ENCODE assay signal across 19 cellular contexts in the genomic region with DNA sequence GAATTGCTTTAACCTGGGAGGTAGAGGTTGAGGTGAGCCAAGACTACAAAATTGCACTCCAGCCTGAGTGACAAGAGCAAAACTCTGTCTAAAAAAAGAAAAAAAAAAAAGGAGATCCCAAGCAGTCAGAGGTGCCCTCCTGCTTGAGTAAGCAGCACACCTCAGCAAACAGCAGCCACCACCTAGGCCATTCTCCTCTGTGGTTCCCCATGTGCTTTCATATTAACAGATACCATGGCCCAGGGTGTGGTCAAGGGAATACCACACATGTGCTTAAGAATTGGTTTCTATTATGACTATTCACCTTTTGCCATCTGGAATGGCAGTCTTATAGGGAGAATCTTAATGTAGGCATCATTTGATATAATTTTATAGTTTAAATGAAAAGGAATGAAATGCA. TPM values are rescaled to one million over a fixed set of nuclear protein-coding genes. Genes with fewer than 3 reads are reported as not detected.
DNase-seq lines count a peak whose midpoint lies in the region; ATAC-seq, FAIRE-seq and TF ChIP-seq lines count a peak whose summit lies in the region.
"Had no signal": no experiment of that assay in that cellular context is flagged by ENCODE, and none has a peak within 500 bp of the region (broad histone marks: within the 10 kb centered on the region; RNA-seq: fewer than 3 reads in every experiment).

No MANE protein-coding gene starts in this region.

- no peaks in the 10 kb centered on the region for H3K9me3 ChIP-seq in astrocyte (ENCODE audit: insufficient read depth, low read depth, low read length)
- H3K9me3 ChIP-seq: BLaER1, HAP-1 had no signal

- H3K9ac ChIP-seq in astrocyte (ENCODE audit: low read length) = no peak overlapping the region
- H3K9ac ChIP-seq: BLaER1 had no signal

- no peaks in the 10 kb centered on the region for H3K4me1 Mint-ChIP-seq in activated naive CD4-positive, alpha-beta T cell treated with anti-CD3 and anti-CD28 coated beads for 36 hours (ENCODE audit: low read depth)
- H3K4me1 Mint-ChIP-seq in GM23338 (no peaks in the 10 kb centered on the region), astrocyte (ENCODE audit: low read depth, unreplicated experiment) (peaks cover 31% of the 10 kb centered on the region)
- H3K4me1 Mint-ChIP-seq in stimulated activated effector memory CD8-positive, alpha-beta T cell treated with anti-CD3 and anti-CD28 coated beads, Interleukin-12 subunit alpha, Interleukin-12 subunit beta, amount 100 ng/mL, for 72 hours = no peaks in the 10 kb centered on the region

- 0 out of 2 replicates have a peak, but pooled peaks cover 3% of the 10 kb centered on the region for H3F3A ChIP-seq in GM23338 (replicated peaks; ENCODE audit: low read depth)

- H3K4me2 ChIP-seq in GM23338 (no peak overlapping the region), astrocyte (ENCODE audit: low read length) (no peak overlapping the region)
- H3K4me2 ChIP-seq: BLaER1 had no signal

- H3K4me3 Mint-ChIP-seq in activated naive CD4-positive, alpha-beta T cell treated with anti-CD3 and anti-CD28 coated beads for 36 hours = no peak overlapping the region
- H3K4me3 Mint-ChIP-seq in GM23338 = no peak overlapping the region
- H3K4me3 Mint-ChIP-seq in astrocyte (ENCODE audit: unreplicated experiment) = no peak overlapping the region
- H3K4me3 Mint-ChIP-seq in stimulated activated effector memory CD8-positive, alpha-beta T cell treated with anti-CD3 and anti-CD28 coated beads, Interleukin-12 subunit alpha, Interleukin-12 subunit beta, amount 100 ng/mL, for 72 hours = no peak overlapping the region
- H3K4me3 Mint-ChIP-seq: CD8-positive, alpha-beta memory T cell had no signal

- H3K9me3 Mint-ChIP-seq in activated naive CD4-positive, alpha-beta T cell treated with anti-CD3 and anti-CD28 coated beads, Interleukin-2, amount 50 U/mL, for 72 hours = no peaks in the 10 kb centered on the region
- no peaks in the 10 kb centered on the region for H3K9me3 Mint-ChIP-seq in activated naive CD4-positive, alpha-beta T cell treated with anti-CD3 and anti-CD28 coated beads for 36 hours
- no peaks in the 10 kb centered on the region for H3K9me3 Mint-ChIP-seq in GM23338
- no peaks in the 10 kb centered on the region for H3K9me3 Mint-ChIP-seq in astrocyte (ENCODE audit: unreplicated experiment)
- H3K9me3 Mint-ChIP-seq in stimulated activated effector memory CD8-positive, alpha-beta T cell treated with anti-CD3 and anti-CD28 coated beads, Interleukin-12 subunit alpha, Interleukin-12 subunit beta, amount 100 ng/mL, for 72 hours = no peaks in the 10 kb centered on the region
- H3K9me3 Mint-ChIP-seq: CD8-positive, alpha-beta memory T cell had no signal

- H3K27me3 Mint-ChIP-seq in activated naive CD4-positive, alpha-beta T cell treated with anti-CD3 and anti-CD28 coated beads for 36 hours (ENCODE audit: low read depth) = no peaks in the 10 kb centered on the region
- peaks cover 6% of the 10 kb centered on the region for H3K27me3 Mint-ChIP-seq in GM23338 (ENCODE audit: insufficient read depth, low read depth, poor library complexity)
- H3K27me3 Mint-ChIP-seq in astrocyte (ENCODE audit: low read depth, unreplicated experiment) = no peaks in the 10 kb centered on the region
- H3K27me3 Mint-ChIP-seq: CD8-positive, alpha-beta memory T cell had no signal

- H3K36me3 ChIP-seq in GM23338 (ENCODE audit: insufficient read depth) (peaks cover 21% of the 10 kb centered on the region; the same call in 1 of the 2 replicates), astrocyte (ENCODE audit: insufficient read depth, low read length) (peaks cover 17% of the 10 kb centered on the region)

- H4K20me1 ChIP-seq in GM23338 (replicated peaks; ENCODE audit: insufficient read depth) (peaks cover 23% of the 10 kb centered on the region; the same call in 1 of the 2 replicates), astrocyte (ENCODE audit: insufficient read depth, low read length) (peaks cover 65% of the 10 kb centered on the region)

- H3K79me2 ChIP-seq in GM23338 (replicated peaks; ENCODE audit: insufficient read depth) = peaks cover 22% of the 10 kb centered on the region; the same call in 1 of the 2 replicates
- peaks cover 14% of the 10 kb centered on the region for H3K79me2 ChIP-seq in astrocyte (ENCODE audit: insufficient read depth, low read length)

- no peak overlapping the region for H2AFZ ChIP-seq in GM23338
- H2AFZ ChIP-seq in astrocyte (ENCODE audit: low read depth, low read length) = no peak overlapping the region

- H3K4me3 ChIP-seq in GM23338 (no peak overlapping the region), astrocyte (ENCODE audit: insufficient read depth, low read depth, low read length) (no peak overlapping the region)
- H3K4me3 ChIP-seq: BLaER1, GM12878, HAP-1 had no signal

- H3K27ac Mint-ChIP-seq in activated naive CD4-positive, alpha-beta T cell treated with anti-CD3 and anti-CD28 coated beads, Interleukin-2, amount 50 U/mL, for 72 hours = peak overlapping the region; percentile 40 to 71
- no peak overlapping the region for H3K27ac Mint-ChIP-seq in activated naive CD4-positive, alpha-beta T cell treated with anti-CD3 and anti-CD28 coated beads for 36 hours
- H3K27ac Mint-ChIP-seq in GM23338 (no peak overlapping the region), astrocyte (ENCODE audit: unreplicated experiment) (peak overlapping the region; percentile 47)
- H3K27ac Mint-ChIP-seq in stimulated activated effector memory CD8-positive, alpha-beta T cell treated with anti-CD3 and anti-CD28 coated beads, Interleukin-12 subunit alpha, Interleukin-12 subunit beta, amount 100 ng/mL, for 72 hours = peak overlapping the region; percentile 63

- H3K9me2 ChIP-seq in GM23338 (ENCODE audit: insufficient read depth) = no peaks in the 10 kb centered on the region

- CTCF ChIA-PET in activated naive CD4-positive, alpha-beta T cell treated with anti-CD3 and anti-CD28 coated beads for 36 hours (lab: Charles Lee) = no interaction called here

- no peak for ATAC-seq in activated naive CD4-positive, alpha-beta T cell treated with anti-CD3 and anti-CD28 coated beads, Interleukin-2, amount 50 U/mL, for 72 hours
- ATAC-seq in GM23338 = no peak
- ATAC-seq in stimulated activated effector memory CD8-positive, alpha-beta T cell treated with anti-CD3 and anti-CD28 coated beads, Interleukin-12 subunit alpha, Interleukin-12 subunit beta, amount 100 ng/mL, for 72 hours = no peak
- no peak for ATAC-seq in GM18873 (IDR thresholded peaks at IDR 0.05; ENCODE audit: low FRiP score, unreplicated experiment)
- ATAC-seq: GM12878 had no signal

- TF ChIP-seq CTCF in GM23338 (conservative IDR thresholded peaks at IDR 0.05; ENCODE audit: low read depth in 2 of 2) (no peak), astrocyte (IDR thresholded peaks at IDR 0.05; ENCODE audit: insufficient read depth, low read depth, low read length) (no peak)

- no peak for FAIRE-seq in astrocyte (lab: Jason Lieb, UNC)
- FAIRE-seq: GM12878, GM19239 had no signal

- intact Hi-C loops in activated naive CD4-positive, alpha-beta T cell treated with anti-CD3 and anti-CD28 coated beads for 36 hours (cut with micrococcal nuclease) = no loop called here

- DNase-seq in activated naive CD4-positive, alpha-beta T cell treated with anti-CD3 and anti-CD28 coated beads, Interleukin-2, amount 50 U/mL, for 72 hours (ENCODE audit: low spot score in 2 of 2) = no peak
- DNase-seq in activated naive CD4-positive, alpha-beta T cell treated with anti-CD3 and anti-CD28 coated beads for 36 hours = no peak
- no peak for DNase-seq in GM23338 (ENCODE audit: low spot score)
- no peak for DNase-seq in astrocyte (ENCODE audit: low read depth)
- DNase-seq in stimulated activated effector memory CD8-positive, alpha-beta T cell treated with anti-CD3 and anti-CD28 coated beads, Interleukin-12 subunit alpha, Interleukin-12 subunit beta, amount 100 ng/mL, for 72 hours (ENCODE audit: low spot score in 2 of 2) = no peak
- no peak for DNase-seq in stimulated activated CD4-positive, alpha-beta T cell treated with anti-CD3 and anti-CD28 coated beads, Interleukin-4, amount 100 ng/mL, for 24 hours
- DNase-seq: 8988T; CD8-positive, alpha-beta memory T cell; COR-L47; DMS 273 treated with DMSO at 0.1 percent for 48 hours; DMS53; DND-41; EL had no signal

- no peaks in the 10 kb centered on the region for H3K27me3 ChIP-seq in GM23338 (ENCODE audit: insufficient read depth)
- no peaks in the 10 kb centered on the region for H3K27me3 ChIP-seq in astrocyte (ENCODE audit: insufficient read depth, low read length)
- H3K27me3 ChIP-seq: BLaER1 had no signal

- peak overlapping the region; percentile 35; the same call in 1 of the 2 replicates for H3K27ac ChIP-seq in GM23338 (ENCODE audit: low read depth)
- H3K27ac ChIP-seq in astrocyte (ENCODE audit: low read depth, low read length) = no peak overlapping the region
- H3K27ac ChIP-seq: BLaER1 had no signal

- peaks cover 10 to 21% of the 10 kb centered on the region in 2 donors for H3K36me3 Mint-ChIP-seq in activated naive CD4-positive, alpha-beta T cell treated with anti-CD3 and anti-CD28 coated beads, Interleukin-2, amount 50 U/mL, for 72 hours
- peaks cover 11% of the 10 kb centered on the region for H3K36me3 Mint-ChIP-seq in activated naive CD4-positive, alpha-beta T cell treated with anti-CD3 and anti-CD28 coated beads for 36 hours (ENCODE audit: low read depth)
- H3K36me3 Mint-ChIP-seq in GM23338 (ENCODE audit: low read depth) (peaks cover 69% of the 10 kb centered on the region), astrocyte (ENCODE audit: low read depth, unreplicated experiment) (peaks cover 12% of the 10 kb centered on the region)
- H3K36me3 Mint-ChIP-seq in stimulated activated effector memory CD8-positive, alpha-beta T cell treated with anti-CD3 and anti-CD28 coated beads, Interleukin-12 subunit alpha, Interleukin-12 subunit beta, amount 100 ng/mL, for 72 hours = peaks cover 85% of the 10 kb centered on the region

- H3K4me1 ChIP-seq in GM23338 (ENCODE audit: insufficient read depth) = no peaks in the 10 kb centered on the region
- peaks cover 11% of the 10 kb centered on the region for H3K4me1 ChIP-seq in astrocyte (ENCODE audit: insufficient read depth, low read length)
- H3K4me1 ChIP-seq: BLaER1, HAP-1 had no signal

TF ChIP-seq in GM23338, 12 proteins besides CTCF, POLR2A, EP300 and RAD21 (continues in another document):
- TF ChIP-seq ZNF114 (CRISPR knock-in tag; IDR thresholded peaks at IDR 0.05) (no peak), EZH2phosphoT487 (IDR thresholded peaks at IDR 0.05; ENCODE audit: unreplicated experiment) (no peak)

RNA-seq across cellular contexts. Expression of gene CSPG5, which starts 24.7 kb away (rescaled TPM):
- total RNA-seq in activated naive CD4-positive, alpha-beta T cell treated with anti-CD3 and anti-CD28 coated beads, Interleukin-2, amount 50 U/mL, for 72 hours = 1 to 10 TPM in 1 of 2 donors, under 1 TPM in 1; 0.16 to 1.2 TPM
- total RNA-seq in activated naive CD4-positive, alpha-beta T cell treated with anti-CD3 and anti-CD28 coated beads for 36 hours = under 1 TPM; 0.17 to 0.19 TPM
- total RNA-seq in GM23338 (2014; rRNA removed; shearing (Covaris generic)) = 3.4 and 4.3 TPM in 2 replicates
- 0.86 and 1.3 TPM in 2 replicates for polyA plus RNA-seq in GM23338 (2016; fragmentation: Nextera tagmentation; extraction: Ambion mirVana)
- 1.2 and 2.2 TPM in 2 replicates for total RNA-seq in astrocyte
- polyA plus RNA-seq: AG04450; CD8-positive, alpha-beta memory T cell; GM12878 had no signal

Comparison
In these comparisons a context has a peak if more than half of its experiments do, and no peak if none do; other contexts are left out.
1. H3K27ac Mint-ChIP-seq: peak in activated naive CD4-positive, alpha-beta T cell treated with anti-CD3 and anti-CD28 coated beads, Interleukin-2, amount 50 U/mL, for 72 hours (2 of 2), astrocyte (single experiment) and stimulated activated effector memory CD8-positive, alpha-beta T cell treated with anti-CD3 and anti-CD28 coated beads, Interleukin-12 subunit alpha, Interleukin-12 subunit beta, amount 100 ng/mL, for 72 hours (single experiment); none in activated naive CD4-positive, alpha-beta T cell treated with anti-CD3 and anti-CD28 coated beads for 36 hours (single experiment) and GM23338 (single experiment).